ENCODE assay signal across 19 cellular contexts in the genomic region with DNA sequence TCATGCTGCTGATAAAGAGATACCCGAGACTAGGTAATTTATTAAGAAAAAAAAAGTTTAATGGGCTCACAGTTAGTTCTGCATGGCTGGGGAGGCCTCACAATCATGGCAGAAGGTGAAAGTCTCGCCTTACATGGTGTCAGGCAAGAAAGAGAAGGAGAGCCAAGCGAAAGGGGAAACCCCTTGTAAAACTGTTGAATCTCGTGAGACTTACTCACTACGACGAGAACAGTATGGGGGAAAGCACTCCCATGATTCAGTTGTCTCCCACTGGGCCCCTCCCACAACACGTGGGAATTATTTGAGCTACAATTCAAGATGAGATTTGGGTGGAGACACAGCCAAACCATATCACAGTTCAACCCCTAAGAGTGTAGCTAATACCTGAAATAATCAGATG.
DNase-seq lines count a peak whose midpoint lies in the region; ATAC-seq, FAIRE-seq and TF ChIP-seq lines count a peak whose summit lies in the region.
"Had no signal": no experiment of that assay in that cellular context is flagged by ENCODE, and none has a peak within 500 bp of the region (broad histone marks: within the 10 kb centered on the region; RNA-seq: fewer than 3 reads in every experiment).

No MANE protein-coding gene starts in this region.

- H3K27me3 ChIP-seq in K562 (ENCODE audit: control insufficient read depth in 2 of 2, insufficient read depth in 2 of 2, low read length in 2 of 2), result no peaks in the 10 kb centered on the region
- H3K27me3 ChIP-seq: BE2C had no signal

- no peak overlapping the region for H3K4me3 Mint-ChIP-seq in activated naive CD4-positive, alpha-beta T cell treated with anti-CD3 and anti-CD28 coated beads for 36 hours
- H3K4me3 Mint-ChIP-seq: CD8-positive, alpha-beta T cell had no signal

- TF ChIP-seq EP300 in K562 (IDR thresholded peaks at IDR 0.05; ENCODE audit: low read length), result no peak

- no peaks in the 10 kb centered on the region; the same call in 1 of the 3 replicates for H3K79me2 ChIP-seq in K562 (ENCODE audit: control insufficient read depth, insufficient read depth, low read length)

- H3K9ac ChIP-seq in K562 (ENCODE audit: insufficient read depth in 1 of 2, low read depth in 2 of 2, low read length in 2 of 2), result no peak overlapping the region
- H3K9ac ChIP-seq: GM23248 had no signal

- H3K27me3 Mint-ChIP-seq in activated naive CD4-positive, alpha-beta T cell treated with anti-CD3 and anti-CD28 coated beads for 36 hours (ENCODE audit: low read depth), result no peaks in the 10 kb centered on the region

- H4K20me1 ChIP-seq in K562 (replicated peaks; ENCODE audit: control insufficient read depth, insufficient read depth, low read length), result no peaks in the 10 kb centered on the region

- no peak overlapping the region for H2AFZ ChIP-seq in K562 (ENCODE audit: low read depth, low read length)
- H2AFZ ChIP-seq: GM23248 had no signal

- CTCF ChIA-PET in activated naive CD4-positive, alpha-beta T cell treated with anti-CD3 and anti-CD28 coated beads for 36 hours (lab: Charles Lee), result interaction anchor here (0.6 to 0.9 kb wide), 2 partner anchors 11 to 15 kb away, joined by 3 read pairs; no protein-coding TSS in a partner anchor
- CTCF ChIA-PET in K562 (lab: Yijun Ruan, JAX; ENCODE audit: low intra/inter-chr PET ratio), result no interaction called here

- no peak overlapping the region for H3K27ac Mint-ChIP-seq in activated naive CD4-positive, alpha-beta T cell treated with anti-CD3 and anti-CD28 coated beads for 36 hours
- H3K27ac Mint-ChIP-seq: CD8-positive, alpha-beta T cell had no signal

- FAIRE-seq in K562 (lab: Jason Lieb, UNC), result no peak
- FAIRE-seq in GM12892 (lab: Jason Lieb, UNC), result no peak
- FAIRE-seq: A549, H54 had no signal

- H3K36me3 ChIP-seq in K562 (ENCODE audit: control insufficient read depth, insufficient read depth, low read length), result no peaks in the 10 kb centered on the region
- H3K36me3 ChIP-seq: BE2C had no signal

- H3K9me3 ChIP-seq in K562 (replicated peaks; ENCODE audit: control insufficient read depth, insufficient read depth, low read depth, low read length), result no peaks in the 10 kb centered on the region
- H3K9me3 ChIP-seq: A549, BE2C had no signal

- H3K9me3 Mint-ChIP-seq in activated naive CD4-positive, alpha-beta T cell treated with anti-CD3 and anti-CD28 coated beads for 36 hours, result no peaks in the 10 kb centered on the region

- POLR2A ChIA-PET in K562 (lab: Yijun Ruan, JAX), result interaction anchor here (1.5 to 2.6 kb wide), 2 partner anchors 10 to 13 kb away, joined by 5 to 11 read pairs; no protein-coding TSS in a partner anchor

- no peak overlapping the region for H3K4me2 ChIP-seq in K562 (ENCODE audit: insufficient read depth, low read length)
- H3K4me2 ChIP-seq: A549 had no signal

- peak; percentile 22 for DNase-seq in activated naive CD4-positive, alpha-beta T cell treated with anti-CD3 and anti-CD28 coated beads for 36 hours
- DNase-seq in activated naive CD4-positive, alpha-beta T cell treated with anti-CD3 and anti-CD28 coated beads, Interleukin-2, amount 50 U/mL, for 16 hours, result no peak
- peak; percentile 78 for DNase-seq in NCI-H2171 treated with DMSO at 0.1 percent for 48 hours (lab: John Stamatoyannopoulos, UW)
- no peak for DNase-seq in K562 (ENCODE audit: extremely low read depth in 1 of 4, low spot score in 3 of 4)
- DNase-seq in renal cortical epithelial cell (ENCODE audit: low read depth), result peak; percentile 54
- no peak for DNase-seq in GM12892 (ENCODE audit: insufficient read length)
- DNase-seq: BE2C; CD8-positive, alpha-beta T cell; COR-L47; DND-41; GDM1; GM23248 had no signal

- no peak overlapping the region for H3K4me3 ChIP-seq in K562
- H3K4me3 ChIP-seq: A549, GM23248 had no signal

- H3K9me1 ChIP-seq in K562 (ENCODE audit: control insufficient read depth, insufficient read depth, low read length), result no peaks in the 10 kb centered on the region

- H3K27ac ChIP-seq in K562 (ENCODE audit: extremely low read depth, low read depth, low read length), result no peak overlapping the region
- H3K27ac ChIP-seq: C4-2B, GM23248, HL-60 had no signal

- intact Hi-C loops in activated naive CD4-positive, alpha-beta T cell treated with anti-CD3 and anti-CD28 coated beads for 36 hours (cut with micrococcal nuclease), result no loop called here
- intact Hi-C loops in K562 (cut with micrococcal nuclease), result no loop called here

- TF ChIP-seq CTCF in K562 (IDR thresholded peaks at IDR 0.05 in 2 of 3, conservative IDR thresholded peaks at IDR 0.05 in 1 of 3; ENCODE audit: insufficient read depth in 2 of 3, low read depth in 1 of 3, low read length in 3 of 3), result no peak

- H3K4me1 Mint-ChIP-seq in activated naive CD4-positive, alpha-beta T cell treated with anti-CD3 and anti-CD28 coated beads for 36 hours (ENCODE audit: low read depth), result peaks cover 71% of the 10 kb centered on the region

- 51% methylated on average over 5 of the region's 7 CpGs for WGBS in K562 (ENCODE audit: insufficient coverage, low coverage, missing lambda C conversion rate)

- H3K36me3 Mint-ChIP-seq in activated naive CD4-positive, alpha-beta T cell treated with anti-CD3 and anti-CD28 coated beads for 36 hours (ENCODE audit: low read depth), result peaks cover 8% of the 10 kb centered on the region

- no peak for ATAC-seq in K562
- no peak for ATAC-seq in GM19397 (IDR thresholded peaks at IDR 0.05; ENCODE audit: unreplicated experiment)
- no peak for ATAC-seq in GM21825 (IDR thresholded peaks at IDR 0.05; ENCODE audit: unreplicated experiment)
- ATAC-seq: A549; CD8-positive, alpha-beta T cell; HCT116 had no signal

- in situ Hi-C loops in K562 (cut with MboI), result no loop called here

- TF ChIP-seq POLR2A in K562 (conservative IDR thresholded peaks at IDR 0.05) (no peak), GM12892 (IDR thresholded peaks at IDR 0.05; ENCODE audit: low read depth, low read length) (no peak)

- peaks cover 0 to 3% of the 10 kb centered on the region in 2 experiments; a peak in 1 of 5 replicates for H3K4me1 ChIP-seq in K562 (replicated peaks in 1 of 2; ENCODE audit: control insufficient read depth in 2 of 2, insufficient read depth in 2 of 2, low read length in 2 of 2)
- H3K4me1 ChIP-seq: BE2C had no signal

- no TSS peak for BruUV-seq in K562 (replicated peaks; lab: Mats Ljungman, UMichigan)

- TF ChIP-seq RAD21 in K562 (CRISPR knock-in tag; conservative IDR thresholded peaks at IDR 0.05 in 1 of 2, IDR thresholded peaks at IDR 0.05 in 1 of 2), result no peak

TF ChIP-seq in K562, 482 proteins besides CTCF, POLR2A, EP300 and RAD21:
- TF ChIP-seq, protein P1, sequence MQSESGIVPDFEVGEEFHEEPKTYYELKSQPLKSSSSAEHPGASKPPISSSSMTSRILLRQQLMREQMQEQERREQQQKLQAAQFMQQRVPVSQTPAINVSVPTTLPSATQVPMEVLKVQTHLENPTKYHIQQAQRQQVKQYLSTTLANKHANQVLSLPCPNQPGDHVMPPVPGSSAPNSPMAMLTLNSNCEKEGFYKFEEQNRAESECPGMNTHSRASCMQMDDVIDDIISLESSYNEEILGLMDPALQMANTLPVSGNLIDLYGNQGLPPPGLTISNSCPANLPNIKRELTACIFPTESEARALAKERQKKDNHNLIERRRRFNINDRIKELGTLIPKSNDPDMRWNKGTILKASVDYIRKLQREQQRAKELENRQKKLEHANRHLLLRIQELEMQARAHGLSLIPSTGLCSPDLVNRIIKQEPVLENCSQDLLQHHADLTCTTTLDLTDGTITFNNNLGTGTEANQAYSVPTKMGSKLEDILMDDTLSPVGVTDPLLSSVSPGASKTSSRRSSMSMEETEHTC (IDR thresholded peaks at IDR 0.05), result no peak
- TF ChIP-seq POU5F1 (IDR thresholded peaks at IDR 0.05; ENCODE audit: borderline replicate concordance, low read depth, low read length, partially characterized antibody), result no peak
- TF ChIP-seq PHF20 (IDR thresholded peaks at IDR 0.05; ENCODE audit: partially characterized antibody), result no peak
- TF ChIP-seq ZNF445 (CRISPR knock-in tag; IDR thresholded peaks at IDR 0.05; ENCODE audit: low read depth), result no peak
- no peak for TF ChIP-seq SMARCA4 (IDR thresholded peaks at IDR 0.05)
- peak; percentile 76 for TF ChIP-seq CHD2 (IDR thresholded peaks at IDR 0.05; ENCODE audit: low read depth, low read length)

Comparison
In these comparisons a context has a peak if more than half of its experiments do, and no peak if none do; other contexts are left out.
1. DNase-seq: peak in activated naive CD4-positive, alpha-beta T cell treated with anti-CD3 and anti-CD28 coated beads for 36 hours (single experiment), NCI-H2171 treated with DMSO at 0.1 percent for 48 hours (single experiment) and renal cortical epithelial cell (single experiment); none in activated naive CD4-positive, alpha-beta T cell treated with anti-CD3 and anti-CD28 coated beads, Interleukin-2, amount 50 U/mL, for 16 hours (single experiment), K562 (0 of 4) and GM12892 (single experiment).